8 cellular contexts compared by ENCODE assay signal in the genomic region with DNA sequence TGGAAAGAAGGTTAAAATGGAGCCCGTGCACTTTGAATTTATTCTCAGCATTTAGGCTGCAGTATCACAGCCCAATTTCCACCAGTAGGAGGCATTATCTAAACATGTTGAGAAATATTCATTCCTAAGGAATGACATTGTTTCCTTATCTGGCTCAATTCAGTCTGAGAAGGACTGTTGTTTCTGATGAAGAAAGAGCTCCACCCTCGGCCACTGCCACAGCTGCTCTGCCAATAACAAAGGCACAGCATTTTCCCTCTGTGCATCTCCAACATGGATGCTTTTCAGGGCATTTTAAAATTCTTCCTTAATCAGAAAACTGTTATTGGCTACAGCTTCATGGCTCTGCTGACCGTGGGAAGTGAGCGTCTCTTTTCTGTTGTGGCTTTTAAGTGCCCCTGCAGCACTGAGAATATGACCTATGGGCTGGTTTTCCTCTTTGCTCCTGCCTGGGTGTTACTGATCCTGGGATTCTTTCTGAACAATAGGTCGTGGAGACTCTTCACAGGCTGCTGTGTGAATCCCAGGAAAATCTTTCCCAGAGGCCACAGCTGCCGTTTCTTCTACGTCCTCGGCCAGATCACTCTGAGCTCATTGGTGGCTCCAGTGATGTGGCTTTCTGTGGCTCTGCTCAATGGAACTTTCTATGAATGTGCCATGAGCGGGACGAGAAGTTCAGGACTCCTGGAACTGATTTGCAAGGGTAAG. TPM values are rescaled to one million over a fixed set of nuclear protein-coding genes. Genes with fewer than 3 reads are reported as not detected.
DNase-seq lines count a peak whose midpoint lies in the region; ATAC-seq and TF ChIP-seq lines count a peak whose summit lies in the region.

A gene with protein sequence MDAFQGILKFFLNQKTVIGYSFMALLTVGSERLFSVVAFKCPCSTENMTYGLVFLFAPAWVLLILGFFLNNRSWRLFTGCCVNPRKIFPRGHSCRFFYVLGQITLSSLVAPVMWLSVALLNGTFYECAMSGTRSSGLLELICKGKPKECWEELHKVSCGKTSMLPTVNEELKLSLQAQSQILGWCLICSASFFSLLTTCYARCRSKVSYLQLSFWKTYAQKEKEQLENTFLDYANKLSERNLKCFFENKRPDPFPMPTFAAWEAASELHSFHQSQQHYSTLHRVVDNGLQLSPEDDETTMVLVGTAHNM (plus strand): TSS at position 216 of the 708 bp plus-strand sequence. CDS start 58 bp downstream, at position 274.

- ATAC-seq in GM21423 (IDR thresholded peaks at IDR 0.05; ENCODE audit: unreplicated experiment) = no peak
- no peak for ATAC-seq in CD8-positive, alpha-beta T cell

- TF ChIP-seq CTCF in GM10266 (IDR thresholded peaks at IDR 0.05; ENCODE audit: control insufficient read depth, insufficient read depth, low read depth, missing control alignments) (peak; percentile 17), OCI-LY7 (conservative IDR thresholded peaks at IDR 0.05; ENCODE audit: low read length) (peak; percentile 62)
- no peak for TF ChIP-seq CTCF in CD8-positive, alpha-beta T cell (IDR thresholded peaks at IDR 0.05)

- H3K36me3 Mint-ChIP-seq in CD8-positive, alpha-beta T cell = no peaks in the 10 kb centered on the region

- H2AFZ ChIP-seq in OCI-LY7 (ENCODE audit: low read length) = no peak within 1 kb of the TSS

- H3K9me3 Mint-ChIP-seq in CD8-positive, alpha-beta T cell = peaks cover 11% of the 10 kb centered on the region

- POLR2A ChIA-PET in OCI-LY7 (lab: Charles Lee) = interaction anchor here (1.8 to 2.1 kb wide), 2 partner anchors 11 to 16 kb away, joined by 6 to 8 read pairs; no protein-coding TSS in a partner anchor
- POLR2A ChIA-PET in CD8-positive, alpha-beta T cell (lab: Charles Lee) = no interaction called here

- BruUV-seq in OCI-LY7 (replicated peaks; lab: Mats Ljungman, UMichigan) = no TSS peak

- no peaks in the 10 kb centered on the region for H4K20me1 ChIP-seq in OCI-LY7 (ENCODE audit: insufficient read depth, low read length)

- H3K9me2 ChIP-seq in OCI-LY7 (ENCODE audit: insufficient read depth, low read length) = no peaks in the 10 kb centered on the region

- no peak within 1 kb of the TSS for H3K4me3 Mint-ChIP-seq in CD8-positive, alpha-beta T cell

- no peak for DNase-seq in GM10266 (ENCODE audit: extremely low spot score)
- no peak for DNase-seq in OCI-LY7 (ENCODE audit: low spot score)
- peak; percentile 39 for DNase-seq in epithelial cell of prostate (ENCODE audit: low read depth, low spot score)
- DNase-seq in hypothalamus (lab: John Stamatoyannopoulos, UW) = no peak
- no peak for DNase-seq in NCI-H526 treated with DMSO at 0.1 percent for 48 hours (lab: John Stamatoyannopoulos, UW)
- DNase-seq in CD8-positive, alpha-beta T cell = no peak

- intact Hi-C loops in OCI-LY7 (cut with micrococcal nuclease; ENCODE audit: unreplicated experiment) = no loop called here
- intact Hi-C loops in CD8-positive, alpha-beta T cell (cut with DNase I, micrococcal nuclease) = no loop called here

- H3K9me3 ChIP-seq in OCI-LY7 (ENCODE audit: low read length) = no peaks in the 10 kb centered on the region
- no peaks in the 10 kb centered on the region for H3K9me3 ChIP-seq in muscle layer of duodenum (ENCODE audit: control insufficient read depth in 1 of 2, low read length in 2 of 2)
- no peaks in the 10 kb centered on the region for H3K9me3 ChIP-seq in CD8-positive, alpha-beta T cell (ENCODE audit: low read length)

- no peak within 1 kb of the TSS for H3K4me2 ChIP-seq in OCI-LY7 (ENCODE audit: low read length)

- H3K27ac Mint-ChIP-seq in CD8-positive, alpha-beta T cell = no peak within 1 kb of the TSS

- H3K79me2 ChIP-seq in OCI-LY7 (ENCODE audit: insufficient read depth, low read depth, low read length) = no peaks in the 10 kb centered on the region

- H3K27ac ChIP-seq in OCI-LY7 (ENCODE audit: low read depth, low read length, poor library complexity, severe bottlenecking) = no peak within 1 kb of the TSS
- no peak within 1 kb of the TSS for H3K27ac ChIP-seq in epithelial cell of prostate
- H3K27ac ChIP-seq in muscle layer of duodenum (ENCODE audit: low read length) = peak within 1 kb of the TSS; percentile 90
- H3K27ac ChIP-seq in CD8-positive, alpha-beta T cell (ENCODE audit: low read depth, low read length) = no peak within 1 kb of the TSS

- H3K36me3 ChIP-seq in OCI-LY7 (ENCODE audit: insufficient read depth, low read length) = no peaks in the 10 kb centered on the region
- H3K36me3 ChIP-seq in muscle layer of duodenum (ENCODE audit: control insufficient read depth in 1 of 2, insufficient read depth in 2 of 2, low read length in 2 of 2) = peaks cover 0 to 16% of the 10 kb centered on the region in 2 donors
- no peaks in the 10 kb centered on the region for H3K36me3 ChIP-seq in CD8-positive, alpha-beta T cell (ENCODE audit: insufficient read depth, low read length)

- no peaks in the 10 kb centered on the region for H3K4me1 ChIP-seq in OCI-LY7 (ENCODE audit: insufficient read depth, low read length, poor library complexity, severe bottlenecking)
- no peaks in the 10 kb centered on the region for H3K4me1 ChIP-seq in muscle layer of duodenum (ENCODE audit: control insufficient read depth in 1 of 2, insufficient read depth in 2 of 2, low read length in 2 of 2)
- no peaks in the 10 kb centered on the region for H3K4me1 ChIP-seq in CD8-positive, alpha-beta T cell (ENCODE audit: insufficient read depth, low read length)

- H3K27me3 Mint-ChIP-seq in CD8-positive, alpha-beta T cell (ENCODE audit: low read depth) = no peaks in the 10 kb centered on the region

- H3K27me3 ChIP-seq in muscle layer of duodenum (ENCODE audit: low read depth, low read length) = no peaks in the 10 kb centered on the region
- no peaks in the 10 kb centered on the region for H3K27me3 ChIP-seq in CD8-positive, alpha-beta T cell (ENCODE audit: insufficient read depth, low read length)

- H3K4me3 ChIP-seq in OCI-LY7 (ENCODE audit: low read depth, low read length, poor library complexity, severe bottlenecking) = no peak within 1 kb of the TSS
- peak within 1 kb of the TSS; percentile 66 to 79 for H3K4me3 ChIP-seq in muscle layer of duodenum (ENCODE audit: low read depth in 1 of 2, low read length in 2 of 2)
- no peak within 1 kb of the TSS for H3K4me3 ChIP-seq in CD8-positive, alpha-beta T cell (ENCODE audit: low read depth, low read length)

- CTCF ChIA-PET in OCI-LY7 (lab: Charles Lee; ENCODE audit: unreplicated experiment) = no interaction called here
- CTCF ChIA-PET in CD8-positive, alpha-beta T cell (lab: Charles Lee) = interaction anchor here (1.6 kb wide), 1 partner anchor 12 kb away, joined by 3 read pairs; no protein-coding TSS in a partner anchor

- H3K4me1 Mint-ChIP-seq in CD8-positive, alpha-beta T cell (ENCODE audit: low read depth) = no peaks in the 10 kb centered on the region

RNA-seq across cellular contexts. Expression of the gene that starts here (rescaled TPM):
- total RNA-seq in OCI-LY7 (2014; rRNA removed; shearing (Covaris generic)) = not detected in 2 replicates
- not detected in 2 replicates for total RNA-seq in OCI-LY7 (2022)
- not detected for total RNA-seq in CD8-positive, alpha-beta T cell

Comparison
In these comparisons a context has a peak if more than half of its experiments do, and no peak if none do; other contexts are left out.
1. H3K4me3 ChIP-seq: peak in muscle layer of duodenum (2 of 2); none in OCI-LY7 (single experiment) and CD8-positive, alpha-beta T cell (single experiment).